In genomic region chr10:86663046-86663345, GRCh38 we compare ENCODE assay signal across 20 cellular contexts. TPM values are rescaled to one million over a fixed set of nuclear protein-coding genes. Genes with fewer than 3 reads are reported as not detected.
"Had no signal": no experiment of that assay in that cellular context is flagged by ENCODE, and none has a peak within 500 bp of the region (broad histone marks: within the 10 kb centered on the region; RNA-seq: fewer than 3 reads in every experiment).

No MANE protein-coding gene starts in this region.

- H3K4me3 Mint-ChIP-seq: activated CD4-positive, alpha-beta memory T cell treated with anti-CD3 and anti-CD28 coated beads, Interleukin-2, amount 10 ng/mL, durations not matched to agents 7 days and 5 days; activated naive CD4-positive, alpha-beta T cell treated with anti-CD3 and anti-CD28 coated beads, Interleukin-2, amount 50 U/mL, for 24 hours; central memory CD8-positive, alpha-beta T cell; neural crest cell; stimulated activated naive B cell treated with anti-CD40 and anti-IgM and Interleukin-4, amounts not matched to agents 10 μg/mL and 1 μg/mL and 100 μg/mL, for 72 hours had no signal

- DNase-seq: activated CD4-positive, alpha-beta memory T cell treated with anti-CD3 and anti-CD28 coated beads, Interleukin-2, amount 10 ng/mL, durations not matched to agents 7 days and 5 days; activated effector memory CD4-positive, alpha-beta T cell treated with anti-CD3 and anti-CD28 coated beads, Interleukin-2, amount 50 U/mL, for 16 hours; activated T-cell treated with anti-CD3 and anti-CD28 coated beads, Interleukin-2, amount 50 U/mL, for 48 hours; adrenal gland; cortex of kidney; effector CD8-positive, alpha-beta T cell; foreskin melanocyte; kidney glomerular epithelial cell; stimulated activated CD4-positive, alpha-beta T cell treated with anti-CD3 and anti-CD28 coated beads, Interleukin-15, amount 100 ng/mL, for 24 hours; stimulated activated CD4-positive, alpha-beta T cell treated with anti-CD3 and anti-CD28 coated beads, Interleukin-4, amount 100 ng/mL, for 1 hour; stimulated activated naive B cell treated with anti-CD40 and anti-IgM and Interleukin-4, amounts not matched to agents 10 μg/mL and 1 μg/mL and 100 μg/mL, for 72 hours; T-helper 1 cell; T1000 had no signal

- H3K36me3 Mint-ChIP-seq: activated naive CD4-positive, alpha-beta T cell treated with anti-CD3 and anti-CD28 coated beads, Interleukin-2, amount 50 U/mL, for 24 hours; stimulated activated naive B cell treated with anti-CD40 and anti-IgM and Interleukin-4, amounts not matched to agents 10 μg/mL and 1 μg/mL and 100 μg/mL, for 72 hours had no signal

- H3K9me3 ChIP-seq: adrenal gland, pancreas, tibial artery had no signal

- H3K27me3 Mint-ChIP-seq: activated CD4-positive, alpha-beta memory T cell treated with anti-CD3 and anti-CD28 coated beads, Interleukin-2, amount 10 ng/mL, durations not matched to agents 7 days and 5 days; activated naive CD4-positive, alpha-beta T cell treated with anti-CD3 and anti-CD28 coated beads, Interleukin-2, amount 50 U/mL, for 24 hours; central memory CD8-positive, alpha-beta T cell had no signal

- H3K27me3 ChIP-seq: adrenal gland, pancreas, tibial artery had no signal

- H3K4me3 ChIP-seq: adrenal gland, lung, pancreas, tibial artery had no signal

- H3K4me1 ChIP-seq: pancreas had no signal

- H3K4me1 Mint-ChIP-seq: activated CD4-positive, alpha-beta memory T cell treated with anti-CD3 and anti-CD28 coated beads, Interleukin-2, amount 10 ng/mL, durations not matched to agents 7 days and 5 days; activated naive CD4-positive, alpha-beta T cell treated with anti-CD3 and anti-CD28 coated beads, Interleukin-2, amount 50 U/mL, for 24 hours; central memory CD8-positive, alpha-beta T cell had no signal

- H3K9me3 Mint-ChIP-seq: activated CD4-positive, alpha-beta memory T cell treated with anti-CD3 and anti-CD28 coated beads, Interleukin-2, amount 10 ng/mL, durations not matched to agents 7 days and 5 days; activated naive CD4-positive, alpha-beta T cell treated with anti-CD3 and anti-CD28 coated beads, Interleukin-2, amount 50 U/mL, for 24 hours; central memory CD8-positive, alpha-beta T cell; neural crest cell; stimulated activated naive B cell treated with anti-CD40 and anti-IgM and Interleukin-4, amounts not matched to agents 10 μg/mL and 1 μg/mL and 100 μg/mL, for 72 hours had no signal

- H3K27ac ChIP-seq: adrenal gland, pancreas, tibial artery had no signal

- H3K36me3 ChIP-seq: adrenal gland, pancreas, tibial artery had no signal

- H3K27ac Mint-ChIP-seq: activated CD4-positive, alpha-beta memory T cell treated with anti-CD3 and anti-CD28 coated beads, Interleukin-2, amount 10 ng/mL, durations not matched to agents 7 days and 5 days; activated naive CD4-positive, alpha-beta T cell treated with anti-CD3 and anti-CD28 coated beads, Interleukin-2, amount 50 U/mL, for 24 hours; stimulated activated naive B cell treated with anti-CD40 and anti-IgM and Interleukin-4, amounts not matched to agents 10 μg/mL and 1 μg/mL and 100 μg/mL, for 72 hours had no signal

- ATAC-seq: pancreas; SK-N-SH treated with all-trans-retinoic acid at 6 μM for 48 hours; stimulated activated naive B cell treated with anti-CD40 and anti-IgM and Interleukin-4, amounts not matched to agents 10 μg/mL and 1 μg/mL and 100 μg/mL, for 72 hours had no signal

RNA-seq across cellular contexts. Expression of gene OPN4, which starts 8.6 kb away (rescaled TPM):
- total RNA-seq: activated CD4-positive, alpha-beta memory T cell treated with anti-CD3 and anti-CD28 coated beads, Interleukin-2, amount 10 ng/mL, durations not matched to agents 7 days and 5 days; neural crest cell; pancreas had no signal
- polyA plus RNA-seq: lung, pancreas had no signal
